ENCODE assay signal across 16 cellular contexts in the genomic region with DNA sequence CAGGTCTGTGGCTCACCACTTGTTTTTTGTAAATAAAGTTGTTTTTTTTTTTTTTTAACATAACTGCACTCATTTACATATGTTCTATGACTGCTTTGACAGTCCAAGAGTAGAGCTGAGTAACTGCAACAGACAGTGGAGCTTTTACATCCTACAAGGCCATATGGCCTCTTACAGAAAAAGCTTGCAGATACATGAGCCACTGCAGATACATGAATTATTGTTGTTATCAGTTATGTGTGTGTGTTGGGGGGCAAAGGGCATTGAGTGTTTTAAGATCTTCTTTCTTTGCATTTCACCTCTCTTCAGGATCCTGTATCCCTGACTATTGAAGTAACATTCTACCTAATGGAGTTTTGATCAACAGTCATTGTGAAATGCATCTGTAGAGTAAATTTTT.
A peak's percentile ranks its signal among the peaks of the same experiment; 100 is the strongest.
DNase-seq lines count a peak whose midpoint lies in the region; ATAC-seq and TF ChIP-seq lines count a peak whose summit lies in the region.
"Had no signal": no experiment of that assay in that cellular context is flagged by ENCODE, and none has a peak within 500 bp of the region (broad histone marks: within the 10 kb centered on the region; RNA-seq: fewer than 3 reads in every experiment).

No MANE protein-coding gene starts in this region.

- no peaks in the 10 kb centered on the region for H3K27me3 Mint-ChIP-seq in glutamatergic neuron (ENCODE audit: unreplicated experiment)
- H3K27me3 Mint-ChIP-seq: CD4-positive, alpha-beta memory T cell had no signal

- H3K4me1 Mint-ChIP-seq in glutamatergic neuron (ENCODE audit: low read depth, unreplicated experiment): peaks cover 10% of the 10 kb centered on the region
- H3K4me1 Mint-ChIP-seq: GM23338 had no signal

- H3K27ac Mint-ChIP-seq in glutamatergic neuron (ENCODE audit: unreplicated experiment): peak overlapping the region; percentile 85
- H3K27ac Mint-ChIP-seq: CD4-positive, alpha-beta memory T cell; GM23338; HFFc6 had no signal

- TF ChIP-seq CTCF in glutamatergic neuron (IDR thresholded peaks at IDR 0.05; ENCODE audit: partially characterized antibody, unreplicated experiment): no peak

- peaks cover 19% of the 10 kb centered on the region for H3K36me3 Mint-ChIP-seq in glutamatergic neuron (ENCODE audit: unreplicated experiment)

- H3K4me3 Mint-ChIP-seq in glutamatergic neuron (ENCODE audit: unreplicated experiment): no peak overlapping the region
- H3K4me3 Mint-ChIP-seq: CD4-positive, alpha-beta memory T cell; GM23338; HFFc6 had no signal

- H3K9me3 Mint-ChIP-seq in glutamatergic neuron (ENCODE audit: unreplicated experiment): no peaks in the 10 kb centered on the region
- H3K9me3 Mint-ChIP-seq: GM23338, HFFc6 had no signal

- DNase-seq in NCI-H2171 treated with DMSO at 0.1 percent for 48 hours (lab: John Stamatoyannopoulos, UW) (peak; percentile 45), NCI-H2171 (lab: John Stamatoyannopoulos, UW) (no peak), OCI-M1 (lab: John Stamatoyannopoulos, UW) (peak; percentile 59), glutamatergic neuron (no peak)
- no peak for DNase-seq in activated CD4-positive, alpha-beta T cell treated with anti-CD3 and anti-CD28 coated beads, Interleukin-2, amount 50 U/mL, for 1 hour
- no peak for DNase-seq in stimulated activated naive CD8-positive, alpha-beta T cell treated with anti-CD3 and anti-CD28 coated beads, Interleukin-15, Interleukin-2, amounts not matched to agents 100 U/mL and 50 U/mL, for 24 hours
- DNase-seq: C1 segment of cervical spinal cord; Calu3; CD4-positive, alpha-beta memory T cell; COR-L47; DMS79; EL; GDM1; HFFc6 had no signal

- ATAC-seq in stimulated activated naive CD8-positive, alpha-beta T cell treated with anti-CD3 and anti-CD28 coated beads, Interleukin-15, Interleukin-2, amounts not matched to agents 100 U/mL and 50 U/mL, for 24 hours: no peak
- ATAC-seq: GM12878, GM23338 had no signal

Comparison
In these comparisons a context has a peak if more than half of its experiments do, and no peak if none do; other contexts are left out.
1. DNase-seq: peak in NCI-H2171 treated with DMSO at 0.1 percent for 48 hours (single experiment) and OCI-M1 (single experiment); none in NCI-H2171 (single experiment), glutamatergic neuron (single experiment), activated CD4-positive, alpha-beta T cell treated with anti-CD3 and anti-CD28 coated beads, Interleukin-2, amount 50 U/mL, for 1 hour (single experiment) and stimulated activated naive CD8-positive, alpha-beta T cell treated with anti-CD3 and anti-CD28 coated beads, Interleukin-15, Interleukin-2, amounts not matched to agents 100 U/mL and 50 U/mL, for 24 hours (single experiment).